Comparison of ENCODE assay signal across 25 cellular contexts in genomic region chr1:36567601-36568341, GRCh38.
DNase-seq lines count a peak whose midpoint lies in the region; ATAC-seq and TF ChIP-seq lines count a peak whose summit lies in the region.
"Had no signal": no experiment of that assay in that cellular context is flagged by ENCODE, and none has a peak within 500 bp of the region (broad histone marks: within the 10 kb centered on the region; RNA-seq: fewer than 3 reads in every experiment).

No MANE protein-coding gene starts in this region.

- no peaks in the 10 kb centered on the region for H3K4me1 Mint-ChIP-seq in activated naive CD8-positive, alpha-beta T cell treated with anti-CD3 and anti-CD28 coated beads, Interleukin-2, amount 50 U/mL, for 24 hours
- H3K4me1 Mint-ChIP-seq in activated naive CD8-positive, alpha-beta T cell treated with anti-CD3 and anti-CD28 coated beads for 36 hours, result no peaks in the 10 kb centered on the region
- H3K4me1 Mint-ChIP-seq: activated CD4-positive, alpha-beta T cell treated with anti-CD3 and anti-CD28 coated beads for 36 hours; T-cell had no signal

- 75% methylated on average over 11 of the region's 11 CpGs for whole genome bisulfite sequencing in suprapubic skin
- 67 to 73% (median 71%) methylated on average over 11 of the region's 11 CpGs for WGBS in ovary, 3 donors

- H3K4me1 ChIP-seq in suprapubic skin (no peaks in the 10 kb centered on the region), ovary (ENCODE audit: insufficient read depth) (no peaks in the 10 kb centered on the region)
- H3K4me1 ChIP-seq: esophagus squamous epithelium, gastrocnemius medialis, HAP-1, right atrium auricular region had no signal

- no peaks in the 10 kb centered on the region for H3K9me3 Mint-ChIP-seq in activated naive CD8-positive, alpha-beta T cell treated with anti-CD3 and anti-CD28 coated beads, Interleukin-2, amount 50 U/mL, for 24 hours
- no peaks in the 10 kb centered on the region for H3K9me3 Mint-ChIP-seq in activated naive CD8-positive, alpha-beta T cell treated with anti-CD3 and anti-CD28 coated beads for 36 hours
- H3K9me3 Mint-ChIP-seq: activated naive CD4-positive, alpha-beta T cell treated with anti-CD3 and anti-CD28 coated beads, Interleukin-2, amount 50 U/mL, for 72 hours; activated T-cell treated with anti-CD3 and anti-CD28 coated beads, Interleukin-2, amount 50 U/mL, for 72 hours; T-cell had no signal

- ATAC-seq in activated naive CD8-positive, alpha-beta T cell treated with anti-CD3 and anti-CD28 coated beads, Interleukin-2, amount 50 U/mL, for 24 hours, result peak; percentile 15
- peak; percentile 68 for ATAC-seq in left lobe of liver
- ATAC-seq: activated CD4-positive, alpha-beta T cell treated with anti-CD3 and anti-CD28 coated beads for 36 hours; activated naive CD4-positive, alpha-beta T cell treated with anti-CD3 and anti-CD28 coated beads, Interleukin-2, amount 50 U/mL, for 72 hours; activated T-cell treated with anti-CD3 and anti-CD28 coated beads, Interleukin-2, amount 50 U/mL, for 72 hours; gastrocnemius medialis; T-cell had no signal

- TF ChIP-seq CTCF in suprapubic skin (IDR thresholded peaks at IDR 0.05), result no peak
- no peak for TF ChIP-seq CTCF in ovary (IDR thresholded peaks at IDR 0.05)

- H3K27ac ChIP-seq in suprapubic skin (no peak overlapping the region), ovary (no peak overlapping the region)
- H3K27ac ChIP-seq: C4-2B, esophagus squamous epithelium, gastrocnemius medialis, right atrium auricular region had no signal

- TF ChIP-seq POLR2A in suprapubic skin (IDR thresholded peaks at IDR 0.05) (no peak), ovary (IDR thresholded peaks at IDR 0.05) (no peak)

- H3K36me3 Mint-ChIP-seq in activated naive CD8-positive, alpha-beta T cell treated with anti-CD3 and anti-CD28 coated beads, Interleukin-2, amount 50 U/mL, for 24 hours (ENCODE audit: low read depth), result no peaks in the 10 kb centered on the region
- H3K36me3 Mint-ChIP-seq in activated naive CD8-positive, alpha-beta T cell treated with anti-CD3 and anti-CD28 coated beads for 36 hours, result no peaks in the 10 kb centered on the region
- H3K36me3 Mint-ChIP-seq: activated naive CD4-positive, alpha-beta T cell treated with anti-CD3 and anti-CD28 coated beads, Interleukin-2, amount 50 U/mL, for 72 hours; T-cell had no signal

- no peak overlapping the region for H3K4me3 Mint-ChIP-seq in activated naive CD8-positive, alpha-beta T cell treated with anti-CD3 and anti-CD28 coated beads, Interleukin-2, amount 50 U/mL, for 24 hours
- H3K4me3 Mint-ChIP-seq in activated naive CD8-positive, alpha-beta T cell treated with anti-CD3 and anti-CD28 coated beads for 36 hours, result no peak overlapping the region
- H3K4me3 Mint-ChIP-seq: activated CD4-positive, alpha-beta T cell treated with anti-CD3 and anti-CD28 coated beads for 36 hours; activated T-cell treated with anti-CD3 and anti-CD28 coated beads, Interleukin-2, amount 50 U/mL, for 72 hours; T-cell had no signal

- TF ChIP-seq EP300 in suprapubic skin (IDR thresholded peaks at IDR 0.05) (no peak), ovary (IDR thresholded peaks at IDR 0.05) (no peak)

- peaks cover 8% of the 10 kb centered on the region for H3K27me3 Mint-ChIP-seq in activated naive CD8-positive, alpha-beta T cell treated with anti-CD3 and anti-CD28 coated beads, Interleukin-2, amount 50 U/mL, for 24 hours
- peaks cover 10% of the 10 kb centered on the region for H3K27me3 Mint-ChIP-seq in activated naive CD8-positive, alpha-beta T cell treated with anti-CD3 and anti-CD28 coated beads for 36 hours

- no peak overlapping the region for H3K27ac Mint-ChIP-seq in activated naive CD8-positive, alpha-beta T cell treated with anti-CD3 and anti-CD28 coated beads, Interleukin-2, amount 50 U/mL, for 24 hours
- no peak overlapping the region for H3K27ac Mint-ChIP-seq in activated naive CD8-positive, alpha-beta T cell treated with anti-CD3 and anti-CD28 coated beads for 36 hours
- H3K27ac Mint-ChIP-seq: activated CD4-positive, alpha-beta T cell treated with anti-CD3 and anti-CD28 coated beads for 36 hours; activated naive CD4-positive, alpha-beta T cell treated with anti-CD3 and anti-CD28 coated beads, Interleukin-2, amount 50 U/mL, for 72 hours; activated T-cell treated with anti-CD3 and anti-CD28 coated beads, Interleukin-2, amount 50 U/mL, for 72 hours; T-cell had no signal

- H3K36me3 ChIP-seq in suprapubic skin (no peaks in the 10 kb centered on the region), ovary (no peaks in the 10 kb centered on the region)
- H3K36me3 ChIP-seq: esophagus squamous epithelium, gastrocnemius medialis, HAP-1, MG63, right atrium auricular region had no signal

- intact Hi-C loops in ovary (cut with DNase I), result no loop called here

- H3K9me3 ChIP-seq in suprapubic skin (no peaks in the 10 kb centered on the region), ovary (no peaks in the 10 kb centered on the region)
- H3K9me3 ChIP-seq: esophagus squamous epithelium, gastrocnemius medialis, HAP-1, MG63, right atrium auricular region had no signal

- H3K4me3 ChIP-seq in suprapubic skin, result no peak overlapping the region
- H3K4me3 ChIP-seq in ovary, result no peak overlapping the region
- H3K4me3 ChIP-seq: esophagus squamous epithelium, gastrocnemius medialis, HAP-1, MG63, right atrium auricular region had no signal

- H3K27me3 ChIP-seq in suprapubic skin (peaks cover 32% of the 10 kb centered on the region), ovary (no peaks in the 10 kb centered on the region)
- H3K27me3 ChIP-seq: MG63, right atrium auricular region had no signal

- DNase-seq in activated naive CD8-positive, alpha-beta T cell treated with anti-CD3 and anti-CD28 coated beads, Interleukin-2, amount 50 U/mL, for 24 hours, result no peak
- no peak for DNase-seq in activated naive CD8-positive, alpha-beta T cell treated with anti-CD3 and anti-CD28 coated beads for 36 hours
- DNase-seq in NCI-H82 treated with DMSO at 0.1 percent for 48 hours (lab: John Stamatoyannopoulos, UW; ENCODE audit: unreplicated experiment) (peak; percentile 99), left lobe of liver (ENCODE audit: low spot score) (no peak), suprapubic skin (ENCODE audit: low spot score in 2 of 2) (peak; percentile 33 to 63), ovary (no peak), cortex of kidney (lab: John Stamatoyannopoulos, UW) (no peak)
- DNase-seq in stimulated activated CD4-positive, alpha-beta T cell treated with anti-CD3 and anti-CD28 coated beads, Interleukin-4, amount 100 ng/mL, for 24 hours, result no peak
- DNase-seq: activated CD4-positive, alpha-beta T cell treated with anti-CD3 and anti-CD28 coated beads for 36 hours; activated T-cell treated with anti-CD3 and anti-CD28 coated beads, Interleukin-2, amount 50 U/mL, for 72 hours; EL; esophagus squamous epithelium; gastrocnemius medialis; hypothalamus; MG63; nucleus accumbens; OCI-M1; SHP77; stimulated activated CD8-positive, alpha-beta memory T cell treated with anti-CD3 and anti-CD28 coated beads, Interleukin-4, amount 100 ng/mL, for 48 hours; substantia nigra; T-cell had no signal

Comparison
In these comparisons a context has a peak if more than half of its experiments do, and no peak if none do; other contexts are left out.
1. DNase-seq: peak in NCI-H82 treated with DMSO at 0.1 percent for 48 hours (single experiment) and suprapubic skin (2 of 2); none in activated naive CD8-positive, alpha-beta T cell treated with anti-CD3 and anti-CD28 coated beads, Interleukin-2, amount 50 U/mL, for 24 hours (single experiment), activated naive CD8-positive, alpha-beta T cell treated with anti-CD3 and anti-CD28 coated beads for 36 hours (single experiment), left lobe of liver (single experiment), ovary (0 of 5), cortex of kidney (single experiment) and stimulated activated CD4-positive, alpha-beta T cell treated with anti-CD3 and anti-CD28 coated beads, Interleukin-4, amount 100 ng/mL, for 24 hours (single experiment).